ENCODE assay signal across 30 cellular contexts in genomic region chr12:108267449-108267848, GRCh38.
"Had no signal": no experiment of that assay in that cellular context is flagged by ENCODE, and none has a peak within 500 bp of the region (broad histone marks: within the 10 kb centered on the region; RNA-seq: fewer than 3 reads in every experiment).

No MANE protein-coding gene starts in this region.

- DNase-seq: activated B cell treated with CpG ODN at 0.5 μM for 24 hours; activated CD4-positive, alpha-beta memory T cell treated with anti-CD3 and anti-CD28 coated beads for 36 hours; activated CD4-positive, alpha-beta T cell treated with anti-CD3 and anti-CD28 coated beads for 36 hours; activated CD4-positive, alpha-beta T cell treated with anti-CD3 and anti-CD28 coated beads, Interleukin-2, amount 10 ng/mL, durations not matched to agents 24 days and 14 days; activated CD4-positive, CD25-positive, alpha-beta regulatory T cell treated with anti-CD3 and anti-CD28 coated beads, Interleukin-2, amount 50 U/mL, for 72 hours; activated CD8-positive, alpha-beta memory T cell treated with anti-CD3 and anti-CD28 coated beads, Interleukin-2, amount 10 ng/mL, durations not matched to agents 7 days and 5 days; activated CD8-positive, alpha-beta memory T cell treated with anti-CD3 and anti-CD28 coated beads, Interleukin-2, amount 50 U/mL, for 4 hours; activated CD8-positive, alpha-beta T cell treated with anti-CD3 and anti-CD28 coated beads, Interleukin-2, amount 10 ng/mL, durations not matched to agents 7 days and 5 days; activated effector memory CD4-positive, alpha-beta T cell treated with anti-CD3 and anti-CD28 coated beads, Interleukin-2, amount 50 U/mL, for 16 hours; activated naive CD4-positive, alpha-beta T cell treated with anti-CD3 and anti-CD28 coated beads for 36 hours; activated naive CD8-positive, alpha-beta T cell treated with anti-CD3 and anti-CD28 coated beads for 36 hours; activated naive CD8-positive, alpha-beta T cell treated with anti-CD3 and anti-CD28 coated beads, Interleukin-2, amount 50 U/mL, for 24 hours; activated T-cell treated with anti-CD3 and anti-CD28 coated beads, Interleukin-2, amount 50 U/mL, for 1 hour; activated T-cell treated with anti-CD3 and anti-CD28 coated beads, Interleukin-2, amount 50 U/mL, for 48 hours; adrenal gland; aorta; body of pancreas; caudate nucleus; cortex of kidney; dermis blood vessel endothelial cell; effector CD4-positive, alpha-beta T cell; effector memory CD8-positive, alpha-beta T cell; erythroblast; foreskin keratinocyte; gastrocnemius medialis; T-helper 17 cell; T1000; WERI-Rb-1 had no signal

- H3K27me3 ChIP-seq: body of pancreas, foreskin keratinocyte had no signal

- H3K9me3 ChIP-seq: adrenal gland, body of pancreas, esophagus muscularis mucosa, gastrocnemius medialis had no signal

- H3K4me1 ChIP-seq: adrenal gland, body of pancreas, esophagus muscularis mucosa, foreskin keratinocyte, gastrocnemius medialis had no signal

- FAIRE-seq: colon had no signal

- ATAC-seq: activated CD4-positive, alpha-beta T cell treated with anti-CD3 and anti-CD28 coated beads for 36 hours; activated CD8-positive, alpha-beta memory T cell treated with anti-CD3 and anti-CD28 coated beads, Interleukin-2, amount 10 ng/mL, durations not matched to agents 7 days and 5 days; activated CD8-positive, alpha-beta T cell treated with anti-CD3 and anti-CD28 coated beads, Interleukin-2, amount 10 ng/mL, durations not matched to agents 7 days and 5 days; activated naive CD8-positive, alpha-beta T cell treated with anti-CD3 and anti-CD28 coated beads, Interleukin-2, amount 50 U/mL, for 24 hours; body of pancreas; effector memory CD8-positive, alpha-beta T cell; foreskin keratinocyte; gastrocnemius medialis; T-helper 17 cell had no signal

- H3K4me3 ChIP-seq: adrenal gland, body of pancreas, esophagus muscularis mucosa, gastrocnemius medialis had no signal

- H3K36me3 ChIP-seq: adrenal gland, esophagus muscularis mucosa, gastrocnemius medialis, WERI-Rb-1 had no signal

- H3K27ac ChIP-seq: adrenal gland, body of pancreas, esophagus muscularis mucosa, foreskin keratinocyte, gastrocnemius medialis, WERI-Rb-1 had no signal
